ENCODE assay signal across 1 cellular context in the genomic region with DNA sequence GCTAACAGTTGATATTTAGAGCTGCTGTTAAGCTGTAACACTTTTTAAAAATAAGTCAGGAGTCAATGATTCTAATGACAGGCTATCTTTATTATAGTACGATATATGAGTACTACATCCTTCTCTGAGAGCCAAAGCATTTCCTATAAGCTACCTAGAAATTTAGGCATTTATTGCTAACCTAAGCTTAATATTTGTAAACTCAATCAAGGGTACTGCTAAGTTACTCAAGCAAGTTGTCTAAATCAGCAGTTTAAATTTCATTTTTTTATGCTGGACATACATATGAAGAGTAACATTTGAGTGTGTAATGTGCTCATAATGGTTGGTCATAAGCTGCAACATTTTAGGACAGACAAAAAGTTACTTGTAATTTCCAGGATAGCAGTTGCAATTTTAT.
TF ChIP-seq lines count a peak whose summit lies in the region.

No MANE protein-coding gene starts in this region.

TF ChIP-seq in GM12878, 131 proteins besides CTCF, POLR2A, EP300 and RAD21:
- TF ChIP-seq, protein P1, sequence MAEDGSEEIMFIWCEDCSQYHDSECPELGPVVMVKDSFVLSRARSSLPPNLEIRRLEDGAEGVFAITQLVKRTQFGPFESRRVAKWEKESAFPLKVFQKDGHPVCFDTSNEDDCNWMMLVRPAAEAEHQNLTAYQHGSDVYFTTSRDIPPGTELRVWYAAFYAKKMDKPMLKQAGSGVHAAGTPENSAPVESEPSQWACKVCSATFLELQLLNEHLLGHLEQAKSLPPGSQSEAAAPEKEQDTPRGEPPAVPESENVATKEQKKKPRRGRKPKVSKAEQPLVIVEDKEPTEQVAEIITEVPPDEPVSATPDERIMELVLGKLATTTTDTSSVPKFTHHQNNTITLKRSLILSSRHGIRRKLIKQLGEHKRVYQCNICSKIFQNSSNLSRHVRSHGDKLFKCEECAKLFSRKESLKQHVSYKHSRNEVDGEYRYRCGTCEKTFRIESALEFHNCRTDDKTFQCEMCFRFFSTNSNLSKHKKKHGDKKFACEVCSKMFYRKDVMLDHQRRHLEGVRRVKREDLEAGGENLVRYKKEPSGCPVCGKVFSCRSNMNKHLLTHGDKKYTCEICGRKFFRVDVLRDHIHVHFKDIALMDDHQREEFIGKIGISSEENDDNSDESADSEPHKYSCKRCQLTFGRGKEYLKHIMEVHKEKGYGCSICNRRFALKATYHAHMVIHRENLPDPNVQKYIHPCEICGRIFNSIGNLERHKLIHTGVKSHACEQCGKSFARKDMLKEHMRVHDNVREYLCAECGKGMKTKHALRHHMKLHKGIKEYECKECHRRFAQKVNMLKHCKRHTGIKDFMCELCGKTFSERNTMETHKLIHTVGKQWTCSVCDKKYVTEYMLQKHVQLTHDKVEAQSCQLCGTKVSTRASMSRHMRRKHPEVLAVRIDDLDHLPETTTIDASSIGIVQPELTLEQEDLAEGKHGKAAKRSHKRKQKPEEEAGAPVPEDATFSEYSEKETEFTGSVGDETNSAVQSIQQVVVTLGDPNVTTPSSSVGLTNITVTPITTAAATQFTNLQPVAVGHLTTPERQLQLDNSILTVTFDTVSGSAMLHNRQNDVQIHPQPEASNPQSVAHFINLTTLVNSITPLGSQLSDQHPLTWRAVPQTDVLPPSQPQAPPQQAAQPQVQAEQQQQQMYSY (CRISPR knock-in tag; IDR thresholded peaks at IDR 0.05) = no peak
- no peak for TF ChIP-seq CHD4 (IDR thresholded peaks at IDR 0.05)
- no peak for TF ChIP-seq RELA (IDR thresholded peaks at IDR 0.05; ENCODE audit: borderline replicate concordance, partially characterized antibody)
- TF ChIP-seq EGR1 (IDR thresholded peaks at IDR 0.05; ENCODE audit: borderline replicate concordance in 1 of 2, low read depth in 2 of 2, low read length in 2 of 2) = no peak
- TF ChIP-seq, protein P2, sequence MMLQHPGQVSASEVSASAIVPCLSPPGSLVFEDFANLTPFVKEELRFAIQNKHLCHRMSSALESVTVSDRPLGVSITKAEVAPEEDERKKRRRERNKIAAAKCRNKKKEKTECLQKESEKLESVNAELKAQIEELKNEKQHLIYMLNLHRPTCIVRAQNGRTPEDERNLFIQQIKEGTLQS (IDR thresholded peaks at IDR 0.05; ENCODE audit: borderline replicate concordance, extremely low read depth, low read depth, low read length) = no peak
- TF ChIP-seq TAF1 (IDR thresholded peaks at IDR 0.05; ENCODE audit: borderline replicate concordance, low read depth, low read length) = no peak
- TF ChIP-seq CBX5 (IDR thresholded peaks at IDR 0.05; ENCODE audit: low read depth) = no peak
- no peak for TF ChIP-seq ZNF622 (IDR thresholded peaks at IDR 0.05)
- no peak for TF ChIP-seq LARP7 (IDR thresholded peaks at IDR 0.05)
- no peak for TF ChIP-seq BHLHE40 (IDR thresholded peaks at IDR 0.05; ENCODE audit: borderline replicate concordance in 1 of 2, low read depth in 2 of 2, low read length in 1 of 2)
- no peak for TF ChIP-seq PAX8 (IDR thresholded peaks at IDR 0.05)
